In genomic region chr15:42920281-42921048, GRCh38 we compare ENCODE assay signal across 1 cellular context.
TF ChIP-seq lines count a peak whose summit lies in the region.

Gene TTBK2 (minus strand): TSS chr15:42920778. CDS start chr15:42878617, 42,161 bp downstream.

TF ChIP-seq in GM12878, 131 proteins besides CTCF, POLR2A, EP300 and RAD21 (continued from another document):
- TF ChIP-seq BCLAF1 (IDR thresholded peaks at IDR 0.05) (no peak), NRF1 (conservative IDR thresholded peaks at IDR 0.05; ENCODE audit: low read depth, low read length) (no peak), NR2F1 (conservative IDR thresholded peaks at IDR 0.05) (peak; percentile 73), CEBPZ (IDR thresholded peaks at IDR 0.05; ENCODE audit: low read depth, low read length) (peak; percentile 18; the same call in 1 of the 2 replicates), IRF3 (IDR thresholded peaks at IDR 0.05) (peak; percentile 98), ASH2L (IDR thresholded peaks at IDR 0.05; ENCODE audit: borderline replicate concordance, low read depth) (0 out of 2 replicates have a peak, but pooled peaks have one; percentile 25), ZNF274 (IDR thresholded peaks at IDR 0.05; ENCODE audit: insufficient read depth, insufficient read length) (no peak), E2F4 (IDR thresholded peaks at IDR 0.05; ENCODE audit: low read depth, low read length) (peak; percentile 40; the same call in 1 of the 2 replicates), TBL1XR1 (IDR thresholded peaks at IDR 0.05; ENCODE audit: low read depth, low read length) (0 out of 2 replicates have a peak, but pooled peaks have one; percentile 25), SRF (IDR thresholded peaks at IDR 0.05; ENCODE audit: low read depth in 2 of 2, low read length in 2 of 2) (no peak), DPF2 (IDR thresholded peaks at IDR 0.05) (peak; percentile 99), CREB1 (IDR thresholded peaks at IDR 0.05; ENCODE audit: low read depth) (peak; percentile 84; the same call in 1 of the 2 replicates), STAT1 (conservative IDR thresholded peaks at IDR 0.05) (0 out of 2 replicates have a peak, but pooled peaks have one; percentile 47), NR2C1 (IDR thresholded peaks at IDR 0.05) (peak; percentile 62; the same call in 1 of the 2 replicates), POLR2AphosphoS5 (IDR thresholded peaks at IDR 0.05; ENCODE audit: low read length) (peak; percentile 52; the same call in 1 of the 2 replicates), RCOR1 (conservative IDR thresholded peaks at IDR 0.05; ENCODE audit: low read depth, low read length) (peak; percentile 88; the same call in 1 of the 2 replicates), CBFB (IDR thresholded peaks at IDR 0.05; ENCODE audit: low read depth) (peak; percentile 27; the same call in 1 of the 2 replicates), KDM1A (IDR thresholded peaks at IDR 0.05; ENCODE audit: borderline replicate concordance) (no peak), NBN (IDR thresholded peaks at IDR 0.05) (0 out of 2 replicates have a peak, but pooled peaks have one; percentile 46), ZBED1 (IDR thresholded peaks at IDR 0.05; ENCODE audit: borderline replicate concordance) (no peak), ATF2 (IDR thresholded peaks at IDR 0.05; ENCODE audit: low read length) (no peak), HDGF (IDR thresholded peaks at IDR 0.05) (peak; percentile 80; the same call in 1 of the 2 replicates), ESRRA (IDR thresholded peaks at IDR 0.05; ENCODE audit: low read length) (peak; percentile 32; the same call in 1 of the 2 replicates), CEBPB (IDR thresholded peaks at IDR 0.05; ENCODE audit: borderline replicate concordance in 1 of 2, low read depth in 2 of 2, low read length in 2 of 2) (no peak), EED (IDR thresholded peaks at IDR 0.05; ENCODE audit: low read depth) (no peak), SIX5 (IDR thresholded peaks at IDR 0.05; ENCODE audit: low read depth, low read length, severe bottlenecking) (no peak), BACH1 (IDR thresholded peaks at IDR 0.05; ENCODE audit: borderline replicate concordance) (no peak), TCF3 (IDR thresholded peaks at IDR 0.05; ENCODE audit: borderline replicate concordance, insufficient read depth, low read depth, low read length) (no peak), CREM (IDR thresholded peaks at IDR 0.05; ENCODE audit: low read depth) (peak; percentile 90), POU2F2 (IDR thresholded peaks at IDR 0.05; ENCODE audit: borderline replicate concordance, low read depth, low read length) (no peak), IKZF1 (conservative IDR thresholded peaks at IDR 0.05) (peak; percentile 91), CBX3 (IDR thresholded peaks at IDR 0.05; ENCODE audit: borderline replicate concordance, low read depth) (no peak), POLR2AphosphoS2 (IDR thresholded peaks at IDR 0.05; ENCODE audit: low read depth, low read length) (0 out of 2 replicates have a peak, but pooled peaks have one; percentile 39), BRCA1 (IDR thresholded peaks at IDR 0.05; ENCODE audit: low read depth, low read length) (0 out of 2 replicates have a peak, but pooled peaks have one; percentile 20), MLLT1 (IDR thresholded peaks at IDR 0.05) (no peak), SMARCA5 (IDR thresholded peaks at IDR 0.05) (peak; percentile 60; the same call in 1 of the 2 replicates), FOS (IDR thresholded peaks at IDR 0.05; ENCODE audit: borderline replicate concordance, extremely low read depth, insufficient read length) (peak; percentile 99), SP1 (IDR thresholded peaks at IDR 0.05; ENCODE audit: low read depth, low read length) (peak; percentile 100), SREBF1 (IDR thresholded peaks at IDR 0.05; ENCODE audit: low read length) (peak; percentile 39; the same call in 1 of the 2 replicates), ZNF622 (IDR thresholded peaks at IDR 0.05) (peak; percentile 95), LARP7 (IDR thresholded peaks at IDR 0.05) (peak; percentile 78), SKIL (IDR thresholded peaks at IDR 0.05; ENCODE audit: low read depth, poor library complexity, severe bottlenecking) (peak; percentile 41), GATAD2B (conservative IDR thresholded peaks at IDR 0.05; ENCODE audit: low read depth) (peak; percentile 49; the same call in 1 of the 2 replicates), TAF1 (IDR thresholded peaks at IDR 0.05; ENCODE audit: borderline replicate concordance, low read depth, low read length) (no peak), CHD2 (IDR thresholded peaks at IDR 0.05; ENCODE audit: borderline replicate concordance, low read depth, low read length) (peak; percentile 98), RELA (IDR thresholded peaks at IDR 0.05; ENCODE audit: borderline replicate concordance, partially characterized antibody) (peak; percentile 70), ZSCAN29 (IDR thresholded peaks at IDR 0.05) (no peak), RFX5 (IDR thresholded peaks at IDR 0.05; ENCODE audit: low read depth, low read length) (peak; percentile 51; the same call in 1 of the 2 replicates), MEF2A (IDR thresholded peaks at IDR 0.05; ENCODE audit: insufficient read depth, low read depth, low read length) (no peak), NFYA (IDR thresholded peaks at IDR 0.05; ENCODE audit: borderline replicate concordance, low read depth, low read length) (peak; percentile 87), PKNOX1 (IDR thresholded peaks at IDR 0.05) (peak; percentile 99), EGR1 (IDR thresholded peaks at IDR 0.05; ENCODE audit: borderline replicate concordance in 1 of 2, low read depth in 2 of 2, low read length in 2 of 2) (peak in 1 of 2 experiments; percentile 72; a peak in 2 of 3 replicates)
